17 cellular contexts compared by ENCODE assay signal in the genomic region with DNA sequence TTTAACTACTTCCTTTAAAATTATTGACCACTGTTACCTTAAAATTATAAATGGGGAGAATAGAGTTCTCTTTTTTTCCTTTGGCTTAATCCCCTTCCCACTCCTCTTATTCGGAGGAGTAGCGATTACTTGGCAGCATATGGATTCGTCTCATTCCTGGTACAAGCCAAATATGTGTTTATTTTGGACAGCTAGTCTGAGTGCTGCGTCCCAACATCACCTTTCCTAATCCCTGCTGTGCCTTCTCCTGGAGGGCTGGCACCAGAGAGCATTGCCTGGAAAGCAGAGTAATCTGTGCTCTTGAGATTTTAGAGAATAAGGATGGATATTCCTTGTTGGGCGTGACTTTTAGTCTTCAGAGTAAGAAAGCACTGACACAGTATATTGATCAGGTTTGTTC.
DNase-seq lines count a peak whose midpoint lies in the region; ATAC-seq and TF ChIP-seq lines count a peak whose summit lies in the region.
"Had no signal": no experiment of that assay in that cellular context is flagged by ENCODE, and none has a peak within 500 bp of the region (broad histone marks: within the 10 kb centered on the region; RNA-seq: fewer than 3 reads in every experiment).

No MANE protein-coding gene starts in this region.

- no peak for TF ChIP-seq EP300 in sigmoid colon (IDR thresholded peaks at IDR 0.05)

- ATAC-seq in central memory CD8-positive, alpha-beta T cell (replicated peaks; ENCODE audit: extremely low read depth, poor library complexity, severe bottlenecking) = no peak
- ATAC-seq: K562 had no signal

- intact Hi-C loops in sigmoid colon (cut with DNase I) = loop anchor here (5.0 to 10.0 kb wide), 2 partner anchors 48 to 245 kb away; no protein-coding TSS in a partner anchor

- H3K36me3 Mint-ChIP-seq in central memory CD8-positive, alpha-beta T cell (ENCODE audit: insufficient read depth) = peaks cover 2% of the 10 kb centered on the region
- H3K36me3 Mint-ChIP-seq: CD8-positive, alpha-beta memory T cell had no signal

- no peak overlapping the region for H3K4me3 Mint-ChIP-seq in central memory CD8-positive, alpha-beta T cell

- TF ChIP-seq CTCF in sigmoid colon (IDR thresholded peaks at IDR 0.05) = no peak

- H3K27me3 ChIP-seq in sigmoid colon = no peaks in the 10 kb centered on the region
- H3K27me3 ChIP-seq: BLaER1 treated with 17β-estradiol and CSF1 and Interleukin-3, amounts not matched to agents 10 nM and 100 nM had no signal

- peaks cover 0 to 40% (median 22%) of the 10 kb centered on the region in 4 donors for H3K4me1 ChIP-seq in sigmoid colon

- WGBS in sigmoid colon, 2 donors = 74 to 81% methylated on average over 5 of the region's 5 CpGs

- peak overlapping the region; percentile 42 for H3K27ac Mint-ChIP-seq in central memory CD8-positive, alpha-beta T cell (ENCODE audit: low read depth)

- no peaks in the 10 kb centered on the region for H3K9me3 Mint-ChIP-seq in central memory CD8-positive, alpha-beta T cell
- H3K9me3 Mint-ChIP-seq: CD8-positive, alpha-beta memory T cell had no signal

- no peak overlapping the region for H3K4me3 ChIP-seq in sigmoid colon
- H3K4me3 ChIP-seq: BLaER1 treated with 17β-estradiol and CSF1 and Interleukin-3, amounts not matched to agents 10 nM and 100 nM; K562 had no signal

- H3K9me3 ChIP-seq in sigmoid colon = no peaks in the 10 kb centered on the region
- H3K9me3 ChIP-seq: BLaER1 treated with 17β-estradiol and CSF1 and Interleukin-3, amounts not matched to agents 10 nM and 100 nM; SK-N-SH had no signal

- no peak for TF ChIP-seq POLR2A in sigmoid colon (IDR thresholded peaks at IDR 0.05)

- H3K4me1 Mint-ChIP-seq in central memory CD8-positive, alpha-beta T cell = peaks cover 18% of the 10 kb centered on the region

- no peak overlapping the region for H3K27ac ChIP-seq in sigmoid colon

- DNase-seq in NCI-H2029 treated with DMSO at 0.1 percent for 48 hours (lab: John Stamatoyannopoulos, UW) (peak; percentile 19), NCI-H2029 (lab: John Stamatoyannopoulos, UW) (no peak), NCI-H524 treated with DMSO at 0.1 percent for 48 hours (lab: John Stamatoyannopoulos, UW) (peak; percentile 29), sigmoid colon (peak; percentile 27), 8988T (no peak), NOMO-1 (lab: John Stamatoyannopoulos, UW; ENCODE audit: unreplicated experiment in 2 of 2) (no peak), SKM-1 treated with dmso at 0.1 percent for 144 hours (lab: John Stamatoyannopoulos, UW; ENCODE audit: unreplicated experiment) (no peak)
- DNase-seq in central memory CD8-positive, alpha-beta T cell (ENCODE audit: low spot score in 2 of 2) = no peak
- DNase-seq: CD8-positive, alpha-beta memory T cell; DMS79 treated with DMSO at 0.1 percent for 48 hours; NCI-H146; NCI-H226; NCI-H774; SHP77 had no signal

- no peaks in the 10 kb centered on the region for H3K36me3 ChIP-seq in sigmoid colon

- H3K27me3 Mint-ChIP-seq in central memory CD8-positive, alpha-beta T cell = no peaks in the 10 kb centered on the region
- H3K27me3 Mint-ChIP-seq: CD8-positive, alpha-beta memory T cell had no signal

Comparison
In these comparisons a context has a peak if more than half of its experiments do, and no peak if none do; other contexts are left out.
1. DNase-seq: peak in NCI-H2029 treated with DMSO at 0.1 percent for 48 hours (single experiment), NCI-H524 treated with DMSO at 0.1 percent for 48 hours (single experiment) and sigmoid colon (single experiment); none in NCI-H2029 (single experiment), central memory CD8-positive, alpha-beta T cell (0 of 2), 8988T (single experiment), NOMO-1 (0 of 2) and SKM-1 treated with dmso at 0.1 percent for 144 hours (single experiment).